Comparison of ENCODE assay signal across 8 cellular contexts in genomic region chr4:154491341-154491679, GRCh38. TPM values are rescaled to one million over a fixed set of nuclear protein-coding genes. Genes with fewer than 3 reads are reported as not detected.
DNase-seq lines count a peak whose midpoint lies in the region; ATAC-seq and TF ChIP-seq lines count a peak whose summit lies in the region.

No MANE protein-coding gene starts in this region.

- H3K4me1 Mint-ChIP-seq in natural killer cell treated with Interleukin-12 subunit alpha and Interleukin-12 subunit beta and Interleukin-15 and Interleukin-18, amount 100 ng/mL, for 72 hours (ENCODE audit: low read depth in 2 of 2) = peaks cover 3 to 4% of the 10 kb centered on the region in 2 donors
- no peaks in the 10 kb centered on the region for H3K4me1 Mint-ChIP-seq in natural killer cell

- H3K27ac Mint-ChIP-seq in natural killer cell treated with Interleukin-12 subunit alpha and Interleukin-12 subunit beta and Interleukin-15 and Interleukin-18, amount 100 ng/mL, for 72 hours = no peak overlapping the region
- H3K27ac Mint-ChIP-seq in natural killer cell = no peak overlapping the region

- no peak for ATAC-seq in natural killer cell treated with Interleukin-12 subunit alpha and Interleukin-12 subunit beta and Interleukin-15 and Interleukin-18, amount 100 ng/mL, for 72 hours
- ATAC-seq in natural killer cell = no peak
- peak; percentile 37 for ATAC-seq in HG02885 (IDR thresholded peaks at IDR 0.05; ENCODE audit: poor library complexity, unreplicated experiment)
- peak; percentile 20 for ATAC-seq in esophagus mucosa
- peak; percentile 12 for ATAC-seq in omental fat pad (ENCODE audit: low FRiP score)

- peak overlapping the region; percentile 18 for H3K4me3 Mint-ChIP-seq in natural killer cell treated with Interleukin-12 subunit alpha and Interleukin-12 subunit beta and Interleukin-15 and Interleukin-18, amount 100 ng/mL, for 72 hours
- no peak overlapping the region for H3K4me3 Mint-ChIP-seq in natural killer cell

- peaks cover 25 to 42% of the 10 kb centered on the region in 2 donors for H3K27me3 Mint-ChIP-seq in natural killer cell treated with Interleukin-12 subunit alpha and Interleukin-12 subunit beta and Interleukin-15 and Interleukin-18, amount 100 ng/mL, for 72 hours
- H3K27me3 Mint-ChIP-seq in natural killer cell (ENCODE audit: low read depth in 2 of 2) = peaks cover 49 to 51% of the 10 kb centered on the region in 2 donors

- no peaks in the 10 kb centered on the region for H3K36me3 Mint-ChIP-seq in natural killer cell treated with Interleukin-12 subunit alpha and Interleukin-12 subunit beta and Interleukin-15 and Interleukin-18, amount 100 ng/mL, for 72 hours
- H3K36me3 Mint-ChIP-seq in natural killer cell = no peaks in the 10 kb centered on the region

- DNase-seq in natural killer cell treated with Interleukin-12 subunit alpha and Interleukin-12 subunit beta and Interleukin-15 and Interleukin-18, amount 100 ng/mL, for 72 hours (ENCODE audit: low spot score) = no peak
- DNase-seq in natural killer cell = no peak
- DNase-seq in SK-N-DZ (ENCODE audit: low spot score) = peak; percentile 42
- DNase-seq in omental fat pad (ENCODE audit: low spot score) = no peak
- no peak for DNase-seq in hippocampal formation (lab: John Stamatoyannopoulos, UW)
- DNase-seq in cerebellar nuclear complex (lab: John Stamatoyannopoulos, UW) = no peak

- H3K9me3 Mint-ChIP-seq in natural killer cell treated with Interleukin-12 subunit alpha and Interleukin-12 subunit beta and Interleukin-15 and Interleukin-18, amount 100 ng/mL, for 72 hours = no peaks in the 10 kb centered on the region
- no peaks in the 10 kb centered on the region for H3K9me3 Mint-ChIP-seq in natural killer cell

- intact Hi-C loops in natural killer cell (cut with micrococcal nuclease) = no loop called here

- TF ChIP-seq CTCF in natural killer cell (IDR thresholded peaks at IDR 0.05) (no peak), omental fat pad (IDR thresholded peaks at IDR 0.05) (no peak)

RNA-seq across cellular contexts. Expression of gene DCHS2, which starts 0.3 kb away (rescaled TPM):
- total RNA-seq in natural killer cell treated with Interleukin-12 subunit alpha and Interleukin-12 subunit beta and Interleukin-15 and Interleukin-18, amount 100 ng/mL, for 72 hours = not detected
- total RNA-seq in natural killer cell = not detected
- 0.31 and 0.56 TPM in 2 replicates for polyA plus RNA-seq in SK-N-DZ (2014; cell fraction: cytosol; rRNA removed)
- 1.1 and 1.3 TPM in 2 replicates for polyA plus RNA-seq in SK-N-DZ (2014; cell fraction: nucleus; rRNA removed)
- total RNA-seq in esophagus mucosa = 0.48 TPM
- total RNA-seq in omental fat pad = 1 to 10 TPM in 2 of 4 donors, under 1 TPM in 2; 0.06 to 2.0 (median 0.72) TPM

RNA-seq across cellular contexts. Expression of gene PLRG1, which starts 58.9 kb away (rescaled TPM):
- 100 to 1,000 TPM in 1 of 2 donors, 10 to 100 TPM in 1; 84.5 to 109 TPM for total RNA-seq in natural killer cell treated with Interleukin-12 subunit alpha and Interleukin-12 subunit beta and Interleukin-15 and Interleukin-18, amount 100 ng/mL, for 72 hours
- total RNA-seq in natural killer cell (10 to 100 TPM; 46.1 to 62.3 (median 54.6) TPM), esophagus mucosa (77.9 TPM), omental fat pad (10 to 100 TPM; 39.2 to 54.7 (median 41.2) TPM)
- polyA plus RNA-seq in SK-N-DZ (2014; cell fraction: cytosol; rRNA removed) = 41.2 and 47.3 TPM in 2 replicates
- 80.0 and 83.0 TPM in 2 replicates for polyA plus RNA-seq in SK-N-DZ (2014; cell fraction: nucleus; rRNA removed)

Comparison
In these comparisons a context has a peak if more than half of its experiments do, and no peak if none do; other contexts are left out.
1. ATAC-seq: peak in HG02885 (single experiment), esophagus mucosa (single experiment) and omental fat pad (single experiment); none in natural killer cell treated with Interleukin-12 subunit alpha and Interleukin-12 subunit beta and Interleukin-15 and Interleukin-18, amount 100 ng/mL, for 72 hours (0 of 2) and natural killer cell (0 of 3).